1 cellular context compared by ENCODE assay signal in genomic region chr7:23597064-23597907, GRCh38.
TF ChIP-seq lines count a peak whose summit lies in the region.

CCDC126 (plus strand) TSS chr7:23597382; CDS start chr7:23611316, 13,934 bp downstream.

TF ChIP-seq in HepG2, 621 proteins besides CTCF, POLR2A, EP300 and RAD21 (continued from another document and continues in another):
- TF ChIP-seq ZNF503 (CRISPR knock-in tag; IDR thresholded peaks at IDR 0.05) (no peak; the same call in 1 of the 2 replicates), ARNT (IDR thresholded peaks at IDR 0.05) (no peak), REL (CRISPR knock-in tag; conservative IDR thresholded peaks at IDR 0.05) (no peak), STAT6 (CRISPR knock-in tag; IDR thresholded peaks at IDR 0.05; ENCODE audit: borderline replicate concordance) (no peak), GATAD1 (CRISPR knock-in tag; IDR thresholded peaks at IDR 0.05) (peak; percentile 64; the same call in 1 of the 2 replicates), AKAP8 (CRISPR knock-in tag; IDR thresholded peaks at IDR 0.05) (no peak), MAX (IDR thresholded peaks at IDR 0.05) (peak; percentile 100), HNF1B (CRISPR knock-in tag; IDR thresholded peaks at IDR 0.05) (peak; percentile 65; the same call in 1 of the 2 replicates), NR2C2 (CRISPR knock-in tag; IDR thresholded peaks at IDR 0.05; ENCODE audit: borderline replicate concordance) (peak; percentile 65; the same call in 1 of the 2 replicates), ETV6 (CRISPR knock-in tag; conservative IDR thresholded peaks at IDR 0.05) (peak; percentile 61), ZNF549 (CRISPR knock-in tag; IDR thresholded peaks at IDR 0.05) (no peak), ZNF749 (CRISPR knock-in tag; IDR thresholded peaks at IDR 0.05; ENCODE audit: borderline replicate concordance) (peak; percentile 37; the same call in 1 of the 2 replicates), ZNF768 (CRISPR knock-in tag; IDR thresholded peaks at IDR 0.05) (peak; percentile 68; the same call in 1 of the 2 replicates), ZNF781 (CRISPR knock-in tag; IDR thresholded peaks at IDR 0.05; ENCODE audit: borderline replicate concordance, not compliant biosample characterization) (peak; percentile 97), HIVEP1 (CRISPR knock-in tag; IDR thresholded peaks at IDR 0.05) (peak; percentile 89; the same call in 1 of the 2 replicates), NR1H2 (CRISPR knock-in tag; IDR thresholded peaks at IDR 0.05; ENCODE audit: borderline replicate concordance, low read depth) (no peak; the same call in 1 of the 2 replicates), NCOA5 (CRISPR knock-in tag; IDR thresholded peaks at IDR 0.05) (no peak), ATF3 (CRISPR knock-in tag; IDR thresholded peaks at IDR 0.05) (peak; percentile 66; the same call in 1 of the 2 replicates), SALL2 (CRISPR knock-in tag; IDR thresholded peaks at IDR 0.05) (no peak; the same call in 1 of the 2 replicates), ATF5 (CRISPR knock-in tag; IDR thresholded peaks at IDR 0.05; ENCODE audit: low read depth) (no peak), ZNF451 (CRISPR knock-in tag; IDR thresholded peaks at IDR 0.05) (peak; percentile 69; the same call in 1 of the 2 replicates), SPEN (CRISPR knock-in tag; IDR thresholded peaks at IDR 0.05; ENCODE audit: low read depth) (peak; percentile 67; the same call in 1 of the 2 replicates), IKZF4 (CRISPR knock-in tag; IDR thresholded peaks at IDR 0.05; ENCODE audit: borderline replicate concordance, low read depth, not compliant biosample characterization) (no peak), ZHX2 (IDR thresholded peaks at IDR 0.05; ENCODE audit: low read depth) (0 out of 2 replicates have a peak, but pooled peaks have one; percentile 73), ZHX2 (CRISPR knock-in tag; IDR thresholded peaks at IDR 0.05; ENCODE audit: borderline replicate concordance) (0 out of 2 replicates have a peak, but pooled peaks have one; percentile 26), ZNF790 (CRISPR knock-in tag; IDR thresholded peaks at IDR 0.05; ENCODE audit: borderline replicate concordance) (peak; percentile 76; the same call in 1 of the 2 replicates), ZSCAN21 (CRISPR knock-in tag; IDR thresholded peaks at IDR 0.05; ENCODE audit: borderline replicate concordance) (peak; percentile 61), NR2F6 (IDR thresholded peaks at IDR 0.05) (no peak), NR2F6 (CRISPR knock-in tag; IDR thresholded peaks at IDR 0.05) (peak; percentile 55), ZNF160 (CRISPR knock-in tag; IDR thresholded peaks at IDR 0.05) (no peak; the same call in 1 of the 2 replicates), FOXO4 (CRISPR knock-in tag; conservative IDR thresholded peaks at IDR 0.05) (0 out of 2 replicates have a peak, but pooled peaks have one; percentile 58), ZNF710 (CRISPR knock-in tag; IDR thresholded peaks at IDR 0.05; ENCODE audit: borderline replicate concordance) (peak; percentile 30; the same call in 1 of the 2 replicates), THAP8 (CRISPR knock-in tag; IDR thresholded peaks at IDR 0.05; ENCODE audit: borderline replicate concordance) (peak; percentile 54; the same call in 1 of the 2 replicates), CCAR2 (optimal IDR thresholded peaks at IDR 0.05; ENCODE audit: low read depth, low read length) (no peak), ZNF841 (CRISPR knock-in tag; IDR thresholded peaks at IDR 0.05; ENCODE audit: borderline replicate concordance) (no peak), CAMTA2 (CRISPR knock-in tag; IDR thresholded peaks at IDR 0.05; ENCODE audit: borderline replicate concordance) (0 out of 2 replicates have a peak, but pooled peaks have one; percentile 77), ZNF264 (CRISPR knock-in tag; IDR thresholded peaks at IDR 0.05) (0 out of 2 replicates have a peak, but pooled peaks have one; percentile 15), POLR2G (IDR thresholded peaks at IDR 0.05; ENCODE audit: low read depth, low read length) (peak; percentile 73), MXD1 (CRISPR knock-in tag; IDR thresholded peaks at IDR 0.05) (peak; percentile 91), SETDB1 (CRISPR knock-in tag; IDR thresholded peaks at IDR 0.05; ENCODE audit: borderline replicate concordance) (0 out of 2 replicates have a peak, but pooled peaks have one; percentile 35)
